7 cellular contexts compared by ENCODE assay signal in the genomic region with DNA sequence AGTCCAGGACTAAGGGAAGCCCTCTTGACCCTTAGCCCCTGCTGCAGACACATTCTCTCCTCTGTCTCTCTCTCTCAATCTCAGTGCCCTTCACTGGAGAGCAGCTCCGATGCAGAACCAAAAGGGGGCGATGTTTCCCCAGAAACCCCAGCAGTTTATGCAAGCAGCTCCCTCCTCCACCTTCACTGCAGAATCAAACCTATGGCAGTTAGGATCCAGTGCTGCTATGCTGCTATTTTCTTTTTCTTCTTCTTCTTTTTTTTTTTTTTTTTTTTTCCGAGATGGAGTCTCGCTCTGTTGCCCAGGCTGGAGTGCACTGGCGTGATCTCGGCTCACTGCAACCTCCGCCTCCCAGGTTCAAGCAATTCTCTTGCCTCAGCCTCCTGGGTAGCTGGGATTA. TPM values are rescaled to one million over a fixed set of nuclear protein-coding genes. Genes with fewer than 3 reads are reported as not detected.
A peak's percentile ranks its signal among the peaks of the same experiment; 100 is the strongest.
DNase-seq lines count a peak whose midpoint lies in the region; ATAC-seq and TF ChIP-seq lines count a peak whose summit lies in the region.
"Not testable (repeated sequence)": the region's sequence is repeated elsewhere in the genome, so short reads cannot be mapped to it uniquely, and the experiment has no call there.

No MANE protein-coding gene starts in this region.

- not testable (repeated sequence) for H3K9me3 ChIP-seq in SJSA1 (replicated peaks); left lung

- not testable (repeated sequence) for H3K4me1 ChIP-seq in SJSA1 (replicated peaks); left lung

- intact Hi-C loops in left lung (cut with DNase I) = loop anchor here in 1 of 2 donors (5.0 kb wide), 1 partner anchor 58 kb away; a partner anchor contains a TSS

- not testable (repeated sequence) for H3K27me3 ChIP-seq in SJSA1 (replicated peaks); left lung

- not testable (repeated sequence) for H3K4me3 ChIP-seq in SJSA1, left lung

- H3K27ac ChIP-seq in SJSA1, left lung: not testable (repeated sequence)

- peak; percentile 99 for ATAC-seq in left lung

- peak; percentile 94 for TF ChIP-seq CTCF in GM12873 (IDR thresholded peaks at IDR 0.05; ENCODE audit: insufficient read depth, low read depth, low read length, missing control alignments)
- TF ChIP-seq CTCF in left lung (IDR thresholded peaks at IDR 0.05) = peak; percentile 63 to 86

- DNase-seq in NCI-H128 (lab: John Stamatoyannopoulos, UW; ENCODE audit: unreplicated experiment) (peak; percentile 14), SJSA1 (ENCODE audit: low read depth in 1 of 2, low spot score in 2 of 2) (peak; percentile 77 to 83), activated T-cell treated with anti-CD3 and anti-CD28 coated beads for 4 hours (peak; percentile 77), left lung (peak in 1 of 2 donors; percentile 83)
- DNase-seq in effector CD8-positive, alpha-beta T cell (lab: John Stamatoyannopoulos, UW) = peak; percentile 70
- peak; percentile 53 to 68 for DNase-seq in stimulated activated CD4-positive, alpha-beta T cell treated with anti-CD3 and anti-CD28 coated beads, Interleukin-15, amount 100 ng/mL, for 1 hour (ENCODE audit: low read depth in 1 of 2, low spot score in 1 of 2)

- H3K36me3 ChIP-seq in SJSA1, left lung: not testable (repeated sequence)

RNA-seq across cellular contexts. Expression of a gene that starts 11.3 kb away (rescaled TPM):
- not detected in 2 replicates for total RNA-seq in SJSA1 (2014; rRNA removed; shearing (Covaris generic))
- 10 to 100 TPM; 12.5 to 22.5 TPM for total RNA-seq in left lung

RNA-seq across cellular contexts. Expression of a gene that starts 14.7 kb away (rescaled TPM):
- 181 and 224 TPM in 2 replicates for total RNA-seq in SJSA1 (2014; rRNA removed; shearing (Covaris generic))
- 10 to 100 TPM; 35.2 to 48.2 TPM for total RNA-seq in left lung

RNA-seq across cellular contexts. Expression of a gene that starts 59.8 kb away (rescaled TPM):
- total RNA-seq in SJSA1 (2014; rRNA removed; shearing (Covaris generic)) = 147 and 162 TPM in 2 replicates
- 100 to 1,000 TPM; 168 to 174 TPM for total RNA-seq in left lung

Comparison
In these comparisons a context has a peak if more than half of its experiments do, and no peak if none do; other contexts are left out.
1. RNA of a gene that starts 11.3 kb away (total RNA-seq): 12.5 to 22.5 TPM in left lung; not detected in SJSA1; every median in the first group is over 10 times any median in the second.